ENCODE assay signal across 8 cellular contexts in the genomic region with DNA sequence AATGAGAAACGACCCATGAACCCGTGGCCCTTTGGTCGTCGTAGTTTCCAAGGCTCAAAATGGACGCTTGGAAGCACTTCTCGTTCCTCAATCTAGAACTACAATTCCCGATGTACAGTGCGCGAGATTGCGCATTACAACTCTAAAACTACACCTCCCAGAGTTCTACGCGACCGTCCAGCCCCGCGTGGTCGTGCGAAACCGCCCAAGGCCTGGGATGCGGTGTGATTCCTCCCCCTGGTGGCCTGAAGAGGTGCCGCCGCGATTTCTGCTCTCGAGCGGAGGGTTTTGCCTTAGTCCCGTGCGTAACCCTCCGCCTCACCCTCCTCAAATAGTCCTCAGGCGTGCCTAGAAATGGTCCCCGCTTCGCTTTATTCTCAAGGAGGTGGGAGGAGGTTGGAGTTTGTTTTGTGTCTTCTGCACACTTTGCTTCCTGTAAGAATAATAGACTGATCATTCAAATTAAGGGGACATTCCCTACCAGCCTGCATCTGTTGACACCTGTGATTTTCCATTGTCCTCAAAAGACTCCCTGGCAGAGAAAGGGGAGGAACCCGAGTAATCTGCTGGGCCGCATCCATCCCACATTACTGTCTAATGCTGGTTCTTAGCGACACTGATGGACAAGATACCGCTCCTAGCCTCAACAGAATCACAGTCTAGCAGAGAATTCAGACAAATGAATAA. TPM values are rescaled to one million over a fixed set of nuclear protein-coding genes. Genes with fewer than 3 reads are reported as not detected.
A peak's percentile ranks its signal among the peaks of the same experiment; 100 is the strongest.
DNase-seq lines count a peak whose midpoint lies in the region; ATAC-seq and TF ChIP-seq lines count a peak whose summit lies in the region.

No MANE protein-coding gene starts in this region.

- WGBS in GM23248 (ENCODE audit: low coverage in 1 of 2, low lambda C conversion rate in 2 of 2, missing lambda C conversion rate in 2 of 2), 2 experiments: 3 to 5% methylated on average over 34 of the region's 34 CpGs

- H3K27me3 Mint-ChIP-seq in activated T-helper 17 cell treated with anti-CD3 and anti-CD28 coated beads, Interleukin-2, amount 50 U/mL, for 72 hours: no peaks in the 10 kb centered on the region
- H3K27me3 Mint-ChIP-seq in natural killer cell (ENCODE audit: low read depth in 2 of 2): no peaks in the 10 kb centered on the region

- peak overlapping the region; percentile 92 for H3K27ac Mint-ChIP-seq in activated T-helper 17 cell treated with anti-CD3 and anti-CD28 coated beads, Interleukin-2, amount 50 U/mL, for 72 hours
- H3K27ac Mint-ChIP-seq in natural killer cell: peak overlapping the region; percentile 98 to 100

- H3K4me3 ChIP-seq in DOHH2 (ENCODE audit: low read length) (peak overlapping the region; percentile 86), GM23248 (peak overlapping the region; percentile 84)

- peak overlapping the region; percentile 97 for H2AFZ ChIP-seq in GM23248

- ATAC-seq in activated T-helper 17 cell treated with anti-CD3 and anti-CD28 coated beads, Interleukin-2, amount 50 U/mL, for 72 hours (replicated peaks): peak; percentile 99
- ATAC-seq in natural killer cell: peak; percentile 94 to 100 (median 97)

- no peaks in the 10 kb centered on the region for H3K9me3 Mint-ChIP-seq in activated T-helper 17 cell treated with anti-CD3 and anti-CD28 coated beads, Interleukin-2, amount 50 U/mL, for 72 hours
- H3K9me3 Mint-ChIP-seq in natural killer cell: no peaks in the 10 kb centered on the region

- intact Hi-C loops in natural killer cell (cut with micrococcal nuclease): loop anchor here (1.0 to 10.0 kb wide), 5 partner anchors 8 to 753 kb away; partner anchors contain the start of gene RSRP1

- H4K20me1 ChIP-seq in DOHH2 (ENCODE audit: control insufficient read depth, insufficient read depth, low read depth, low read length) (no peaks in the 10 kb centered on the region), GM23248 (ENCODE audit: insufficient read depth) (no peaks in the 10 kb centered on the region)

- H3F3A ChIP-seq in DOHH2 (ENCODE audit: control insufficient read depth, insufficient read depth) (0 out of 2 replicates have a peak, but pooled peaks cover 4% of the 10 kb centered on the region), GM23248 (ENCODE audit: insufficient read depth) (no peaks in the 10 kb centered on the region)

- H3K4me2 ChIP-seq in DOHH2 (ENCODE audit: low read length) (peak overlapping the region; percentile 85), GM23248 (ENCODE audit: unreplicated experiment) (peak overlapping the region; percentile 83)

- TF ChIP-seq CTCF in DOHH2 (IDR thresholded peaks at IDR 0.05; ENCODE audit: low read depth, low read length, poor library complexity, severe bottlenecking) (peak; percentile 98), natural killer cell (IDR thresholded peaks at IDR 0.05) (peak; percentile 92)

- DNase-seq in GM23248 (peak; percentile 100), Kasumi-1 (lab: John Stamatoyannopoulos, UW) (peak; percentile 99), RKO (ENCODE audit: low spot score) (peak; percentile 99), fibroblast of peridontal ligament (ENCODE audit: extremely low read depth) (peak; percentile 100), natural killer cell (peak; percentile 94)
- peak; percentile 96 for DNase-seq in stimulated activated naive CD4-positive, alpha-beta T cell treated with Interleukin-2 at 50 U/mL for 16 hours (lab: John Stamatoyannopoulos, UW)

- H3K4me1 Mint-ChIP-seq in activated T-helper 17 cell treated with anti-CD3 and anti-CD28 coated beads, Interleukin-2, amount 50 U/mL, for 72 hours: peaks cover 11% of the 10 kb centered on the region
- peaks cover 33 to 37% of the 10 kb centered on the region in 2 donors for H3K4me1 Mint-ChIP-seq in natural killer cell

- H3K4me3 Mint-ChIP-seq in activated T-helper 17 cell treated with anti-CD3 and anti-CD28 coated beads, Interleukin-2, amount 50 U/mL, for 72 hours: peak overlapping the region; percentile 89
- peak overlapping the region; percentile 97 for H3K4me3 Mint-ChIP-seq in natural killer cell

- H3K27me3 ChIP-seq in DOHH2 (ENCODE audit: control insufficient read depth, low read length) (no peaks in the 10 kb centered on the region), GM23248 (replicated peaks; ENCODE audit: insufficient read depth) (no peaks in the 10 kb centered on the region)

- H3K9ac ChIP-seq in GM23248: peak overlapping the region; percentile 80

- H3K9me3 ChIP-seq in DOHH2 (ENCODE audit: control insufficient read depth, insufficient read depth, low read length) (no peaks in the 10 kb centered on the region), GM23248 (ENCODE audit: low read depth) (no peaks in the 10 kb centered on the region)

- H3K4me1 ChIP-seq in DOHH2 (ENCODE audit: control insufficient read depth, low read length) (peaks cover 19% of the 10 kb centered on the region), GM23248 (ENCODE audit: insufficient read depth) (peaks cover 13% of the 10 kb centered on the region)

- H3K79me2 ChIP-seq in DOHH2 (ENCODE audit: control insufficient read depth, low read length): peaks cover 8% of the 10 kb centered on the region
- no peaks in the 10 kb centered on the region for H3K79me2 ChIP-seq in GM23248 (ENCODE audit: insufficient read depth)

- no peaks in the 10 kb centered on the region for H3K36me3 Mint-ChIP-seq in activated T-helper 17 cell treated with anti-CD3 and anti-CD28 coated beads, Interleukin-2, amount 50 U/mL, for 72 hours (ENCODE audit: low read depth)
- H3K36me3 Mint-ChIP-seq in natural killer cell: no peaks in the 10 kb centered on the region

- in situ Hi-C loops in GM23248 (cut with MboI): loop anchor here (10.0 kb wide), 2 partner anchors 103 to 173 kb away; no protein-coding TSS in a partner anchor

- H3K36me3 ChIP-seq in DOHH2 (ENCODE audit: control insufficient read depth, low read length) (no peaks in the 10 kb centered on the region), GM23248 (ENCODE audit: low read depth) (no peaks in the 10 kb centered on the region)

- no peaks in the 10 kb centered on the region for H3K9me2 ChIP-seq in DOHH2 (replicated peaks; ENCODE audit: control insufficient read depth, low read length)
- H3K9me2 ChIP-seq in GM23248 (ENCODE audit: insufficient read depth): no peaks in the 10 kb centered on the region

- H3K27ac ChIP-seq in DOHH2 (ENCODE audit: low read depth, low read length): 0 out of 2 replicates have a peak overlapping the region, but pooled peaks have one; percentile 45
- peak overlapping the region; percentile 48 for H3K27ac ChIP-seq in GM23248

RNA-seq across cellular contexts. Expression of gene PAFAH2, which starts 0.4 kb away (rescaled TPM):
- total RNA-seq in GM23248 (2014; rRNA removed; shearing (Covaris generic)): 10.7 and 11.9 TPM in 2 replicates
- polyA plus RNA-seq in GM23248 (2016; fragmentation: Nextera tagmentation; extraction: Ambion mirVana): 9.5 and 10.0 TPM in 2 replicates
- total RNA-seq in activated T-helper 17 cell treated with anti-CD3 and anti-CD28 coated beads, Interleukin-2, amount 50 U/mL, for 72 hours: 1 to 10 TPM; 8.1 to 8.3 TPM
- total RNA-seq in natural killer cell: 10 to 100 TPM; 39.0 to 95.1 (median 68.6) TPM

RNA-seq across cellular contexts. Expression of gene EXTL1, which starts 23.4 kb away (rescaled TPM):
- 3.4 and 5.5 TPM in 2 replicates for total RNA-seq in GM23248 (2014; rRNA removed; shearing (Covaris generic))
- polyA plus RNA-seq in GM23248 (2016; fragmentation: Nextera tagmentation; extraction: Ambion mirVana): 5.9 and 6.4 TPM in 2 replicates
- total RNA-seq in activated T-helper 17 cell treated with anti-CD3 and anti-CD28 coated beads, Interleukin-2, amount 50 U/mL, for 72 hours: not detected
- total RNA-seq in natural killer cell: not detected

RNA-seq across cellular contexts. Expression of gene SLC30A2, which starts 47.7 kb away (rescaled TPM):
- not detected in 2 replicates for total RNA-seq in GM23248 (2014; rRNA removed; shearing (Covaris generic))
- 0.14 TPM in 1 of 2 replicates, not detected in the other for polyA plus RNA-seq in GM23248 (2016; fragmentation: Nextera tagmentation; extraction: Ambion mirVana)
- total RNA-seq in activated T-helper 17 cell treated with anti-CD3 and anti-CD28 coated beads, Interleukin-2, amount 50 U/mL, for 72 hours: not detected
- not detected for total RNA-seq in natural killer cell

Comparison
In these comparisons a context has a peak if more than half of its experiments do, and no peak if none do; other contexts are left out.
1. Peak in every context shown above with its lines: DNase-seq, ATAC-seq, H3K4me3 ChIP-seq and H3K27ac ChIP-seq.